In genomic region chr7:91323759-91324158, GRCh38 we compare ENCODE assay signal across 28 cellular contexts.
"Had no signal": no experiment of that assay in that cellular context is flagged by ENCODE, and none has a peak within 500 bp of the region (broad histone marks: within the 10 kb centered on the region; RNA-seq: fewer than 3 reads in every experiment).

No MANE protein-coding gene starts in this region.

- H3K4me2 ChIP-seq: smooth muscle cell had no signal

- H3K4me1 ChIP-seq: parathyroid adenoma, psoas muscle, right lobe of liver, suprapubic skin, testis, uterus had no signal

- H3K4me3 ChIP-seq: psoas muscle, right lobe of liver, skin epidermis, smooth muscle cell, spleen, suprapubic skin, testis, tibial artery, transverse colon, upper lobe of right lung, uterus had no signal

- H3K27ac ChIP-seq: neutrophil, parathyroid adenoma, psoas muscle, right lobe of liver, skin epidermis, spleen, suprapubic skin, testis, tibial artery, transverse colon, upper lobe of right lung, uterus had no signal

- H3K79me2 ChIP-seq: parathyroid adenoma had no signal

- H3K36me3 ChIP-seq: neutrophil, right lobe of liver, spleen, suprapubic skin, tibial artery, transverse colon, upper lobe of right lung, uterus had no signal

- DNase-seq: naive thymus-derived CD4-positive, alpha-beta T cell; natural killer cell; nephron progenitor cell; nucleus accumbens; posterior cingulate gyrus; psoas muscle; right cardiac atrium; right lobe of liver; spleen; stimulated activated CD4-positive, alpha-beta T cell treated with anti-CD3 and anti-CD28 coated beads, Interleukin-12 subunit alpha, Interleukin-12 subunit beta, amount 100 ng/mL, for 4 hours; stimulated activated CD4-positive, alpha-beta T cell treated with anti-CD3 and anti-CD28 coated beads, Interleukin-1b, Interleukin-23, amount 100 ng/mL, for 48 hours; stimulated activated CD4-positive, alpha-beta T cell treated with anti-CD3 and anti-CD28 coated beads, Interleukin-4, amount 100 ng/mL, for 1 hour; stimulated activated CD4-positive, alpha-beta T cell treated with anti-CD3 and anti-CD28 coated beads, Interleukin-4, amount 100 ng/mL, for 4 hours; stimulated activated CD8-positive, alpha-beta memory T cell treated with anti-CD3 and anti-CD28 coated beads, Interleukin-4, amount 100 ng/mL, for 48 hours; stimulated activated naive CD4-positive, alpha-beta T cell; stimulated activated naive CD8-positive, alpha-beta T cell treated with anti-CD3 and anti-CD28 coated beads, Interleukin-15, amount 100 ng/mL, for 72 hours; stimulated activated naive CD8-positive, alpha-beta T cell treated with anti-CD3 and anti-CD28 coated beads, Interleukin-15, Interleukin-2, amounts not matched to agents 100 U/mL and 50 U/mL, for 24 hours; substantia nigra; testis; tibial artery; transverse colon; upper lobe of right lung; uterus had no signal

- H3K9me3 ChIP-seq: neutrophil, psoas muscle, right lobe of liver, spleen, suprapubic skin, testis, tibial artery, transverse colon, upper lobe of right lung, uterus had no signal

- H3K9ac ChIP-seq: parathyroid adenoma had no signal

- H3K27me3 ChIP-seq: neutrophil, right lobe of liver, spleen, suprapubic skin, testis, tibial artery, transverse colon, upper lobe of right lung, uterus had no signal
